ENCODE assay signal across 17 cellular contexts in genomic region chr4:15495621-15496020, GRCh38. TPM values are rescaled to one million over a fixed set of nuclear protein-coding genes. Genes with fewer than 3 reads are reported as not detected.
"Had no signal": no experiment of that assay in that cellular context is flagged by ENCODE, and none has a peak within 500 bp of the region (broad histone marks: within the 10 kb centered on the region; RNA-seq: fewer than 3 reads in every experiment).

No MANE protein-coding gene starts in this region.

- H3K27me3 Mint-ChIP-seq: activated CD4-positive, alpha-beta T cell treated with anti-CD3 and anti-CD28 coated beads, Interleukin-2, amount 10 ng/mL, durations not matched to agents 7 days and 5 days had no signal

- H3K27me3 ChIP-seq: suprapubic skin, upper lobe of left lung had no signal

- H3K27ac Mint-ChIP-seq: activated CD4-positive, alpha-beta T cell treated with anti-CD3 and anti-CD28 coated beads, Interleukin-2, amount 10 ng/mL, durations not matched to agents 7 days and 5 days; activated naive CD4-positive, alpha-beta T cell treated with anti-CD3 and anti-CD28 coated beads for 36 hours; immature natural killer cell; nephron; T-helper 1 cell treated with Interleukin-12 subunit alpha and Interleukin-12 subunit beta and Interleukin-4 antibody, amounts not matched to agents 30 μg/mL and 1 μg/mL, for 36 hours had no signal

- H3K27ac ChIP-seq: psoas muscle, suprapubic skin, upper lobe of left lung had no signal

- H3K4me3 Mint-ChIP-seq: activated CD4-positive, alpha-beta T cell treated with anti-CD3 and anti-CD28 coated beads, Interleukin-2, amount 10 ng/mL, durations not matched to agents 7 days and 5 days; activated naive CD4-positive, alpha-beta T cell treated with anti-CD3 and anti-CD28 coated beads for 36 hours; immature natural killer cell; nephron; T-helper 1 cell treated with Interleukin-12 subunit alpha and Interleukin-12 subunit beta and Interleukin-4 antibody, amounts not matched to agents 30 μg/mL and 1 μg/mL, for 36 hours had no signal

- H3K4me1 Mint-ChIP-seq: activated CD4-positive, alpha-beta T cell treated with anti-CD3 and anti-CD28 coated beads, Interleukin-2, amount 10 ng/mL, durations not matched to agents 7 days and 5 days; immature natural killer cell had no signal

- H3K4me1 ChIP-seq: psoas muscle, upper lobe of left lung had no signal

- H3K4me3 ChIP-seq: psoas muscle, suprapubic skin, upper lobe of left lung had no signal

- H3K9me3 ChIP-seq: suprapubic skin, upper lobe of left lung had no signal

- H3K36me3 ChIP-seq: suprapubic skin, upper lobe of left lung had no signal

- DNase-seq: activated CD4-positive, alpha-beta T cell treated with anti-CD3 and anti-CD28 coated beads, Interleukin-2, amount 10 ng/mL, durations not matched to agents 7 days and 5 days; activated CD4-positive, CD25-positive, alpha-beta regulatory T cell; activated CD8-positive, alpha-beta memory T cell treated with anti-CD3 and anti-CD28 coated beads for 24 hours; activated naive CD4-positive, alpha-beta T cell treated with anti-CD3 and anti-CD28 coated beads for 36 hours; central memory CD4-positive, alpha-beta T cell; cortex of kidney; effector memory CD4-positive, alpha-beta T cell; immature natural killer cell; mammary epithelial cell; occipital lobe; psoas muscle; stimulated activated CD4-positive, alpha-beta T cell treated with anti-CD3 and anti-CD28 coated beads, Interleukin-2, amount 100 ng/mL, for 48 hours; stimulated activated naive CD8-positive, alpha-beta T cell treated with anti-CD3 and anti-CD28 coated beads, Interleukin-15, Interleukin-2, amounts not matched to agents 100 U/mL and 50 U/mL, for 24 hours; upper lobe of left lung had no signal

RNA-seq across cellular contexts. Expression of gene CC2D2A, which starts 25.9 kb away (rescaled TPM):
- total RNA-seq: activated CD4-positive, alpha-beta T cell treated with anti-CD3 and anti-CD28 coated beads, Interleukin-2, amount 10 ng/mL, durations not matched to agents 7 days and 5 days; activated naive CD4-positive, alpha-beta T cell treated with anti-CD3 and anti-CD28 coated beads for 36 hours had no signal
